Comparison of ENCODE assay signal across 15 cellular contexts in genomic region chr19:47331931-47332547, GRCh38. TPM values are rescaled to one million over a fixed set of nuclear protein-coding genes. Genes with fewer than 3 reads are reported as not detected.
DNase-seq lines count a peak whose midpoint lies in the region; TF ChIP-seq lines count a peak whose summit lies in the region.
"Had no signal": no experiment of that assay in that cellular context is flagged by ENCODE, and none has a peak within 500 bp of the region (broad histone marks: within the 10 kb centered on the region; RNA-seq: fewer than 3 reads in every experiment).

TSS of gene C5AR2 (plus strand) at chr19:47332175. CDS start at chr19:47340800, 8,625 bp downstream.

- peaks cover 41% of the 10 kb centered on the region for H3K4me1 Mint-ChIP-seq in activated CD4-positive, alpha-beta memory T cell treated with anti-CD3 and anti-CD28 coated beads, Interleukin-2, amount 10 ng/mL, durations not matched to agents 7 days and 5 days
- peaks cover 11% of the 10 kb centered on the region for H3K4me1 Mint-ChIP-seq in activated CD4-positive, alpha-beta memory T cell treated with anti-CD3 and anti-CD28 coated beads for 36 hours (ENCODE audit: low read depth)
- H3K4me1 Mint-ChIP-seq in chondrocyte (ENCODE audit: low read depth): peaks cover 14% of the 10 kb centered on the region

- no peak for TF ChIP-seq CTCF in chondrocyte (IDR thresholded peaks at IDR 0.05)
- TF ChIP-seq CTCF in tibial nerve (IDR thresholded peaks at IDR 0.05): no peak
- TF ChIP-seq CTCF in GM10266 (IDR thresholded peaks at IDR 0.05; ENCODE audit: control insufficient read depth, insufficient read depth, low read depth, missing control alignments): no peak
- no peak for TF ChIP-seq CTCF in GM10248 (IDR thresholded peaks at IDR 0.05; ENCODE audit: control extremely low read depth, extremely low read depth, low read depth, missing control alignments)

- H3K4me3 Mint-ChIP-seq in activated CD4-positive, alpha-beta memory T cell treated with anti-CD3 and anti-CD28 coated beads, Interleukin-2, amount 10 ng/mL, durations not matched to agents 7 days and 5 days: no peak within 1 kb of the TSS
- H3K4me3 Mint-ChIP-seq in activated CD4-positive, alpha-beta memory T cell treated with anti-CD3 and anti-CD28 coated beads for 36 hours: no peak within 1 kb of the TSS
- no peak within 1 kb of the TSS for H3K4me3 Mint-ChIP-seq in chondrocyte (ENCODE audit: unreplicated experiment)
- H3K4me3 Mint-ChIP-seq: activated CD4-positive, alpha-beta T cell treated with anti-CD3 and anti-CD28 coated beads for 36 hours had no signal

- peaks cover 0 to 5% (median 0%) of the 10 kb centered on the region in 4 donors for H3K4me1 ChIP-seq in tibial nerve
- H3K4me1 ChIP-seq: foreskin keratinocyte had no signal

- 50 to 53% methylated on average over 18 of the region's 18 CpGs for WGBS in tibial nerve, 2 donors

- no peaks in the 10 kb centered on the region for H3K36me3 ChIP-seq in tibial nerve

- peak within 1 kb of the TSS in 1 of 4 donors; percentile 26 for H3K4me3 ChIP-seq in tibial nerve

- H3K27me3 ChIP-seq in tibial nerve: no peaks in the 10 kb centered on the region
- H3K27me3 ChIP-seq: foreskin keratinocyte had no signal

- intact Hi-C loops in activated CD4-positive, alpha-beta memory T cell treated with anti-CD3 and anti-CD28 coated beads for 36 hours (cut with micrococcal nuclease): no loop called here

- TF ChIP-seq POLR2A in tibial nerve (IDR thresholded peaks at IDR 0.05): no peak

- POLR2A ChIA-PET in activated CD4-positive, alpha-beta memory T cell treated with anti-CD3 and anti-CD28 coated beads, Interleukin-2, amount 10 ng/mL, durations not matched to agents 7 days and 5 days (lab: Charles Lee): no interaction called here
- POLR2A ChIA-PET in activated CD4-positive, alpha-beta memory T cell treated with anti-CD3 and anti-CD28 coated beads for 36 hours (lab: Charles Lee): no interaction called here
- POLR2A ChIA-PET in GM10248 (lab: Yijun Ruan, JAX): no interaction called here

- H3K9me3 ChIP-seq in tibial nerve: no peaks in the 10 kb centered on the region

- DNase-seq in activated CD4-positive, alpha-beta memory T cell treated with anti-CD3 and anti-CD28 coated beads, Interleukin-2, amount 10 ng/mL, durations not matched to agents 7 days and 5 days: no peak
- no peak for DNase-seq in activated CD4-positive, alpha-beta memory T cell treated with anti-CD3 and anti-CD28 coated beads for 36 hours
- DNase-seq in chondrocyte (ENCODE audit: low spot score): no peak
- DNase-seq in medulla oblongata (ENCODE audit: extremely low spot score): peak; percentile 59
- DNase-seq in tibial nerve (ENCODE audit: low spot score in 2 of 2): no peak
- DNase-seq in GM10266 (ENCODE audit: extremely low spot score): no peak
- DNase-seq in GM10248 (ENCODE audit: extremely low spot score): no peak
- no peak for DNase-seq in stimulated activated CD4-positive, alpha-beta T cell treated with anti-CD3 and anti-CD28 coated beads, Interleukin-12 subunit alpha, Interleukin-12 subunit beta, amount 100 ng/mL, for 4 hours
- DNase-seq: 8988T; activated CD4-positive, alpha-beta T cell treated with anti-CD3 and anti-CD28 coated beads for 36 hours; central memory CD4-positive, alpha-beta T cell; foreskin keratinocyte; NCI-H1105 treated with DMSO at 0.1 percent for 48 hours; NCI-H748 treated with DMSO at 0.1 percent for 48 hours; posterior cingulate gyrus had no signal

- H3K27ac ChIP-seq in tibial nerve: peak within 1 kb of the TSS in 3 of 4 donors; percentile 19 to 72 (median 43)
- H3K27ac ChIP-seq: foreskin keratinocyte had no signal

- CTCF ChIA-PET in activated CD4-positive, alpha-beta memory T cell treated with anti-CD3 and anti-CD28 coated beads, Interleukin-2, amount 10 ng/mL, durations not matched to agents 7 days and 5 days (lab: Charles Lee): interaction anchor here (1.4 to 6.2 kb wide), 2 partner anchors 17 to 59 kb away, joined by 3 to 75 read pairs; partner anchors contain the start of gene DHX34
- CTCF ChIA-PET in activated CD4-positive, alpha-beta memory T cell treated with anti-CD3 and anti-CD28 coated beads for 36 hours (lab: Charles Lee): no interaction called here
- CTCF ChIA-PET in GM10248 (lab: Yijun Ruan, JAX): no interaction called here

- H3K27ac Mint-ChIP-seq in activated CD4-positive, alpha-beta memory T cell treated with anti-CD3 and anti-CD28 coated beads, Interleukin-2, amount 10 ng/mL, durations not matched to agents 7 days and 5 days: peak within 1 kb of the TSS; percentile 68
- no peak within 1 kb of the TSS for H3K27ac Mint-ChIP-seq in activated CD4-positive, alpha-beta memory T cell treated with anti-CD3 and anti-CD28 coated beads for 36 hours
- H3K27ac Mint-ChIP-seq in chondrocyte (ENCODE audit: unreplicated experiment): peak within 1 kb of the TSS; percentile 59
- H3K27ac Mint-ChIP-seq: activated CD4-positive, alpha-beta T cell treated with anti-CD3 and anti-CD28 coated beads for 36 hours had no signal

- peaks cover 2% of the 10 kb centered on the region for H3K9me3 Mint-ChIP-seq in activated CD4-positive, alpha-beta memory T cell treated with anti-CD3 and anti-CD28 coated beads, Interleukin-2, amount 10 ng/mL, durations not matched to agents 7 days and 5 days
- no peaks in the 10 kb centered on the region for H3K9me3 Mint-ChIP-seq in activated CD4-positive, alpha-beta memory T cell treated with anti-CD3 and anti-CD28 coated beads for 36 hours
- no peaks in the 10 kb centered on the region for H3K9me3 Mint-ChIP-seq in chondrocyte (ENCODE audit: low read depth)

- peak in 1 of 2 donors; percentile 53 for TF ChIP-seq EP300 in tibial nerve (IDR thresholded peaks at IDR 0.05)

- peaks cover 4% of the 10 kb centered on the region for H3K27me3 Mint-ChIP-seq in activated CD4-positive, alpha-beta memory T cell treated with anti-CD3 and anti-CD28 coated beads, Interleukin-2, amount 10 ng/mL, durations not matched to agents 7 days and 5 days
- no peaks in the 10 kb centered on the region for H3K27me3 Mint-ChIP-seq in activated CD4-positive, alpha-beta memory T cell treated with anti-CD3 and anti-CD28 coated beads for 36 hours
- peaks cover 2% of the 10 kb centered on the region for H3K27me3 Mint-ChIP-seq in chondrocyte (ENCODE audit: low read depth)

- H3K36me3 Mint-ChIP-seq in activated CD4-positive, alpha-beta memory T cell treated with anti-CD3 and anti-CD28 coated beads, Interleukin-2, amount 10 ng/mL, durations not matched to agents 7 days and 5 days (ENCODE audit: low read depth): peaks cover 2% of the 10 kb centered on the region
- no peaks in the 10 kb centered on the region for H3K36me3 Mint-ChIP-seq in activated CD4-positive, alpha-beta memory T cell treated with anti-CD3 and anti-CD28 coated beads for 36 hours
- H3K36me3 Mint-ChIP-seq in chondrocyte (ENCODE audit: low read depth): no peaks in the 10 kb centered on the region

RNA-seq across cellular contexts. Expression of gene C5AR2, which starts in this region (rescaled TPM):
- 1 to 10 TPM; 4.7 to 5.5 TPM for total RNA-seq in activated CD4-positive, alpha-beta memory T cell treated with anti-CD3 and anti-CD28 coated beads, Interleukin-2, amount 10 ng/mL, durations not matched to agents 7 days and 5 days
- total RNA-seq in activated CD4-positive, alpha-beta memory T cell treated with anti-CD3 and anti-CD28 coated beads for 36 hours: under 1 TPM; 0.05 to 0.07 TPM
- total RNA-seq in chondrocyte (0.07 to 0.34 TPM in 2 of 3 replicates, not detected in the other), tibial nerve (10 to 100 TPM in 1 of 4 donors, 1 to 10 TPM in 3; 1.5 to 11.0 (median 4.7) TPM)
- total RNA-seq: activated CD4-positive, alpha-beta T cell treated with anti-CD3 and anti-CD28 coated beads for 36 hours; foreskin keratinocyte had no signal
